8 cellular contexts compared by ENCODE assay signal in the genomic region with DNA sequence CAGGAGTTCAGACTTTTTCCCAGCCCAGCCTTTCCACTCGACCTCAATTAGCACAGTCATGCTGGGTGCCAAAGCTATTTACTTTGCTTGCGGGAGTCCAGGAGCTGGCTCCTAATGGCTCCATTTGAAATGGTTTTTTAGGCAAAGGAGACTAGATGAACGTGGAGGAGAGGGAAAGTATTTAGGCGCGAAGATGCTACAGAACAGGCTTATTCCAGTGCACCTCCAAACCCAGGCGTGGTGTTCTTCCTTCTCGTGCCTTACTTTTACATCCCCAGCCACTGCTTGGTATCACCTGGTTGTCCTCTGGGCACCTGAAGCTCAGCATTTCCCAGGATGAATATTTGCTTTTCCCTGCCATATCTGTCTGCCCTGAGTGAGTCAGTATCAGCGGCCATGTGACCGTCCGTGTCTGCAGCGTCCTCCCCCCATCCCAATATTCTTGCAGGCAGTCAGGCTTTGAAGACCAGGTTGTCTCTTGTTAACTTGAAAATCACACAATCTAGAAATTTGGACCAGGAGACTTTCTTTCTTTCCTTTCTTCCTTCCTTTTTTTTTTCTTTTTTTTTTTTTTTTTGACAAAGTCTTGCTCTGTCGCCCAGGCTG.
A peak's percentile ranks its signal among the peaks of the same experiment; 100 is the strongest.
DNase-seq lines count a peak whose midpoint lies in the region; ATAC-seq, FAIRE-seq and TF ChIP-seq lines count a peak whose summit lies in the region.

No MANE protein-coding gene starts in this region.

- H4K20me1 ChIP-seq in MM.1S (ENCODE audit: insufficient read depth, low read length) (no peaks in the 10 kb centered on the region), GM12878 (ENCODE audit: control insufficient read depth, insufficient read depth) (no peaks in the 10 kb centered on the region)

- SMC1A ChIA-PET in GM12878 (lab: Charles Lee; ENCODE audit: uncharacterized antibody, unreplicated experiment): interaction anchor here (0.6 to 2.2 kb wide), 9 partner anchors 13 to 578 kb away, joined by 3 to 8 read pairs (median 4); no protein-coding TSS in a partner anchor

- H3K9me2 ChIP-seq in MM.1S (replicated peaks; ENCODE audit: insufficient read depth, low read length): no peaks in the 10 kb centered on the region

- peak overlapping the region; percentile 98 to 100 (median 100) for H3K27ac Mint-ChIP-seq in CD4-positive, alpha-beta memory T cell

- TF ChIP-seq RAD21 in GM12878 (IDR thresholded peaks at IDR 0.05; ENCODE audit: insufficient read depth, low read depth, low read length): no peak

- RAD21 ChIA-PET in GM12878 (lab: Charles Lee; ENCODE audit: unreplicated experiment): interaction anchor here (0.9 to 2.1 kb wide), 9 partner anchors 18 to 147 kb away, joined by 3 to 16 read pairs (median 5); no protein-coding TSS in a partner anchor

- no peaks in the 10 kb centered on the region for H3K9me3 Mint-ChIP-seq in CD4-positive, alpha-beta memory T cell

- intact Hi-C loops in CD4-positive, alpha-beta memory T cell (cut with micrococcal nuclease): loop anchor here (1.0 to 10.0 kb wide), 9 partner anchors 70 to 1617 kb away; partner anchors contain the start of genes DYRK1A, PSMG1 and VPS26C
- intact Hi-C loops in GM12878 (cut with micrococcal nuclease; ENCODE audit: unreplicated experiment): loop anchor here (5.0 kb wide), 1 partner anchor 67 kb away; no protein-coding TSS in a partner anchor

- peaks cover 17% of the 10 kb centered on the region for H3K4me1 ChIP-seq in CD4-positive, alpha-beta memory T cell (ENCODE audit: insufficient read depth, low read length)
- H3K4me1 ChIP-seq in MM.1S (ENCODE audit: low read length) (peaks cover 15% of the 10 kb centered on the region), GM12878 (ENCODE audit: control insufficient read depth, insufficient read depth, low read length) (peaks cover 17% of the 10 kb centered on the region), mesodermal cell (ENCODE audit: control insufficient read depth, insufficient read depth, low read length, poor library complexity, severe bottlenecking) (peaks cover 11% of the 10 kb centered on the region)

- CTCF ChIA-PET in CD4-positive, alpha-beta memory T cell (lab: Charles Lee; ENCODE audit: partially characterized antibody): interaction anchor here (0.6 to 2.2 kb wide), 7 partner anchors 14 to 562 kb away, joined by 4 to 12 read pairs (median 6); partner anchors contain the start of gene VPS26C
- CTCF ChIA-PET in GM12878 (lab: Yijun Ruan, JAX): interaction anchor here (1.0 to 2.7 kb wide), 11 partner anchors 10 to 562 kb away, joined by 3 to 46 read pairs (median 6); no protein-coding TSS in a partner anchor

- peak overlapping the region; percentile 91 for H3K27ac ChIP-seq in CD4-positive, alpha-beta memory T cell (ENCODE audit: low read depth, low read length)
- H3K27ac ChIP-seq in MM.1S (ENCODE audit: low read length): peak overlapping the region; percentile 89
- no peak overlapping the region for H3K27ac ChIP-seq in GM12878 (ENCODE audit: control insufficient read depth, insufficient read depth)
- peak overlapping the region; percentile 98 for H3K27ac ChIP-seq in mesodermal cell (ENCODE audit: low read depth, low read length, severe bottlenecking)

- peak overlapping the region; percentile 88 for H3K4me2 ChIP-seq in MM.1S (ENCODE audit: low read depth, low read length)
- H3K4me2 ChIP-seq in GM12878 (ENCODE audit: control insufficient read depth, insufficient read depth): peak overlapping the region; percentile 1; the same call in 1 of the 2 replicates

- no peaks in the 10 kb centered on the region for H3K36me3 ChIP-seq in CD4-positive, alpha-beta memory T cell (ENCODE audit: insufficient read depth, low read length)
- H3K36me3 ChIP-seq in MM.1S (replicated peaks; ENCODE audit: insufficient read depth, low read length): no peaks in the 10 kb centered on the region
- H3K36me3 ChIP-seq in GM12878 (ENCODE audit: control insufficient read depth in 2 of 2, insufficient read depth in 2 of 2, low read length in 1 of 2): no peaks in the 10 kb centered on the region
- H3K36me3 ChIP-seq in mesodermal cell (ENCODE audit: control insufficient read depth, insufficient read depth, low read length): no peaks in the 10 kb centered on the region

- H3K27me3 ChIP-seq in CD4-positive, alpha-beta memory T cell (ENCODE audit: insufficient read depth, low read length): no peaks in the 10 kb centered on the region
- H3K27me3 ChIP-seq in MM.1S (replicated peaks; ENCODE audit: insufficient read depth, low read length): no peaks in the 10 kb centered on the region
- no peaks in the 10 kb centered on the region for H3K27me3 ChIP-seq in GM12878 (replicated peaks in 1 of 2; ENCODE audit: control insufficient read depth in 2 of 2, insufficient read depth in 2 of 2, low read length in 1 of 2)

- in situ Hi-C loops in GM12878 (cut with MboI): no loop called here

- no peak for DNase-seq in CD4-positive, alpha-beta memory T cell
- DNase-seq in MM.1S: no peak
- DNase-seq in GM12878 (ENCODE audit: low read depth, low spot score): no peak
- DNase-seq in NCI-H82 treated with DMSO at 0.1 percent for 48 hours (lab: John Stamatoyannopoulos, UW; ENCODE audit: unreplicated experiment): no peak

- no peak for TF ChIP-seq EP300 in GM12878 (IDR thresholded peaks at IDR 0.05; ENCODE audit: borderline replicate concordance in 1 of 2, control insufficient read depth in 1 of 2, low read depth in 2 of 2, low read length in 2 of 2)

- 0 out of 2 replicates have a peak, but pooled peaks cover 6% of the 10 kb centered on the region for H3K79me2 ChIP-seq in MM.1S (ENCODE audit: low read length)
- H3K79me2 ChIP-seq in GM12878 (ENCODE audit: control insufficient read depth, insufficient read depth, low read length): peaks cover 6% of the 10 kb centered on the region; the same call in 1 of the 2 replicates

- H2AFZ ChIP-seq in MM.1S (ENCODE audit: low read length) (peak overlapping the region; percentile 96), GM12878 (ENCODE audit: control insufficient read depth, low read depth, low read length) (no peak overlapping the region; the same call in 1 of the 2 replicates)

- no peak for ATAC-seq in GM12878
- ATAC-seq in HG02981 (IDR thresholded peaks at IDR 0.05; ENCODE audit: unreplicated experiment): no peak
- ATAC-seq in GM18868 (IDR thresholded peaks at IDR 0.05; ENCODE audit: unreplicated experiment): no peak
- ATAC-seq in GM19023 (IDR thresholded peaks at IDR 0.05; ENCODE audit: unreplicated experiment): no peak

- BruUV-seq in GM12878 (replicated peaks; lab: Mats Ljungman, UMichigan): no TSS peak

- peaks cover 5 to 28% (median 14%) of the 10 kb centered on the region in 4 donors for H3K4me1 Mint-ChIP-seq in CD4-positive, alpha-beta memory T cell

- WGBS in GM12878 (ENCODE audit: insufficient coverage, insufficient replicate concordance, low lambda C conversion rate, missing lambda C conversion rate): 75% methylated on average over 11 of the region's 12 CpGs
- 61 to 72% methylated on average over 9 to 11 of the region's 12 CpGs for WGBS in mesodermal cell (ENCODE audit: insufficient coverage in 2 of 2), 2 experiments

- no peak for TF ChIP-seq POLR2A in GM12878 (IDR thresholded peaks at IDR 0.05; ENCODE audit: low read depth, low read length)

- POLR2A ChIA-PET in CD4-positive, alpha-beta memory T cell (lab: Charles Lee; ENCODE audit: partially characterized antibody): interaction anchor here (1.4 to 2.8 kb wide), 5 partner anchors 8 to 599 kb away, joined by 6 to 45 read pairs (median 8); partner anchors contain the start of genes HLCS and VPS26C
- POLR2A ChIA-PET in GM12878 (lab: Charles Lee): interaction anchor here (0.6 to 2.5 kb wide), 5 partner anchors 15 to 298 kb away, joined by 3 to 9 read pairs (median 3); partner anchors contain the start of genes DYRK1A and VPS26C

- no peaks in the 10 kb centered on the region for H3K27me3 Mint-ChIP-seq in CD4-positive, alpha-beta memory T cell

- no peak for FAIRE-seq in GM12878 (lab: Jason Lieb, UNC)

- H3K4me3 ChIP-seq in CD4-positive, alpha-beta memory T cell (ENCODE audit: low read length in 2 of 2): peak overlapping the region; percentile 94 to 98
- H3K4me3 ChIP-seq in MM.1S (ENCODE audit: low read length) (peak overlapping the region; percentile 84), GM12878 (peak overlapping the region; percentile 76; the same call in 1 of the 2 replicates), mesodermal cell (ENCODE audit: extremely low read depth, insufficient read depth, low read length, poor library complexity, severe bottlenecking) (peak overlapping the region; percentile 39)

- no peaks in the 10 kb centered on the region for H3K9me3 ChIP-seq in CD4-positive, alpha-beta memory T cell (ENCODE audit: control insufficient read depth in 1 of 2, low read length in 2 of 2)
- H3K9me3 ChIP-seq in MM.1S (replicated peaks; ENCODE audit: insufficient read depth, low read length): no peaks in the 10 kb centered on the region
- no peaks in the 10 kb centered on the region; the same call in 2 of the 3 replicates for H3K9me3 ChIP-seq in GM12878 (replicated peaks; ENCODE audit: control insufficient read depth, insufficient read depth, low read length)
- H3K9me3 ChIP-seq in mesodermal cell (ENCODE audit: control insufficient read depth, low read length): peaks cover 7% of the 10 kb centered on the region

- TF ChIP-seq CTCF in MM.1S (IDR thresholded peaks at IDR 0.05; ENCODE audit: low read length) (no peak), GM12878 (IDR thresholded peaks at IDR 0.05 in 2 of 3, conservative IDR thresholded peaks at IDR 0.05 in 1 of 3; ENCODE audit: control insufficient read depth in 2 of 3, extremely low read depth in 1 of 3, insufficient read depth in 1 of 3, low read depth in 3 of 3, low read length in 3 of 3) (no peak)

- peak overlapping the region; percentile 58 to 100 (median 96) for H3K4me3 Mint-ChIP-seq in CD4-positive, alpha-beta memory T cell

- H3K36me3 Mint-ChIP-seq in CD4-positive, alpha-beta memory T cell: peaks cover 0 to 7% of the 10 kb centered on the region in 2 donors

- H3K9ac ChIP-seq in MM.1S (ENCODE audit: low read length) (peak overlapping the region; percentile 86), GM12878 (ENCODE audit: control insufficient read depth, insufficient read depth, low read length) (no peak overlapping the region)

- H3F3A ChIP-seq in MM.1S (ENCODE audit: insufficient read depth, low read length): peaks cover 14% of the 10 kb centered on the region; the same call in 1 of the 2 replicates

TF ChIP-seq in GM12878, 131 proteins besides CTCF, POLR2A, EP300 and RAD21 (continues in another document):
- TF ChIP-seq, protein P1, sequence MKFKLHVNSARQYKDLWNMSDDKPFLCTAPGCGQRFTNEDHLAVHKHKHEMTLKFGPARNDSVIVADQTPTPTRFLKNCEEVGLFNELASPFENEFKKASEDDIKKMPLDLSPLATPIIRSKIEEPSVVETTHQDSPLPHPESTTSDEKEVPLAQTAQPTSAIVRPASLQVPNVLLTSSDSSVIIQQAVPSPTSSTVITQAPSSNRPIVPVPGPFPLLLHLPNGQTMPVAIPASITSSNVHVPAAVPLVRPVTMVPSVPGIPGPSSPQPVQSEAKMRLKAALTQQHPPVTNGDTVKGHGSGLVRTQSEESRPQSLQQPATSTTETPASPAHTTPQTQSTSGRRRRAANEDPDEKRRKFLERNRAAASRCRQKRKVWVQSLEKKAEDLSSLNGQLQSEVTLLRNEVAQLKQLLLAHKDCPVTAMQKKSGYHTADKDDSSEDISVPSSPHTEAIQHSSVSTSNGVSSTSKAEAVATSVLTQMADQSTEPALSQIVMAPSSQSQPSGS (IDR thresholded peaks at IDR 0.05; ENCODE audit: low read length): no peak
- TF ChIP-seq EGR1 (IDR thresholded peaks at IDR 0.05; ENCODE audit: borderline replicate concordance in 1 of 2, low read depth in 2 of 2, low read length in 2 of 2): no peak

Comparison
In these comparisons a context has a peak if more than half of its experiments do, and no peak if none do; other contexts are left out.
1. H3K4me3 ChIP-seq: peak in every context shown above with its lines; median percentile 96 in CD4-positive, alpha-beta memory T cell; 84 in MM.1S; 76 in GM12878; 39 in mesodermal cell.